Comparison of ENCODE assay signal across 8 cellular contexts in genomic region chr20:62065669-62066338, GRCh38. TPM values are rescaled to one million over a fixed set of nuclear protein-coding genes. Genes with fewer than 3 reads are reported as not detected.
DNase-seq lines count a peak whose midpoint lies in the region; ATAC-seq, FAIRE-seq and TF ChIP-seq lines count a peak whose summit lies in the region.

Gene TAF4, minus strand, starts transcription at chr20:62065881. Its CDS starts 71 bp downstream, at chr20:62065810.

- H3K4me1 ChIP-seq in ES-I3 (ENCODE audit: insufficient read depth, low read length) = peaks cover 8% of the 10 kb centered on the region; the same call in 1 of the 2 replicates
- peaks cover 21% of the 10 kb centered on the region for H3K4me1 ChIP-seq in ovary (ENCODE audit: insufficient read depth)
- H3K4me1 ChIP-seq in thymus (ENCODE audit: control insufficient read depth, insufficient read depth, low read length) = peaks cover 31% of the 10 kb centered on the region

- H3K9me3 ChIP-seq in ES-I3 (ENCODE audit: control insufficient read depth, insufficient read depth, low read length) (no peaks in the 10 kb centered on the region), ovary (no peaks in the 10 kb centered on the region), thymus (ENCODE audit: control insufficient read depth) (no peaks in the 10 kb centered on the region)

- no peaks in the 10 kb centered on the region for H3K27me3 ChIP-seq in ovary
- H3K27me3 ChIP-seq in thymus (ENCODE audit: control insufficient read depth, insufficient read depth) = no peaks in the 10 kb centered on the region

- H3K9ac ChIP-seq in ES-I3 (ENCODE audit: low read depth, low read length) = peak within 1 kb of the TSS; percentile 73

- 0 to 2% (median 1%) methylated on average over 25 to 117 of the region's 117 CpGs for WGBS in ovary, 3 donors
- WGBS in thymus = under 1% methylated on average over 116 of the region's 117 CpGs

- ATAC-seq in activated naive CD4-positive, alpha-beta T cell treated with anti-CD3 and anti-CD28 coated beads, Interleukin-2, amount 50 U/mL, for 72 hours = peak; percentile 76 to 78

- no peak for TF ChIP-seq CTCF in ovary (IDR thresholded peaks at IDR 0.05)

- H3K27ac ChIP-seq in ovary (peak within 1 kb of the TSS; percentile 80 to 90), thymus (ENCODE audit: low read depth) (peak within 1 kb of the TSS; percentile 96)

- DNase-seq in H54 (ENCODE audit: insufficient read length, low spot score) (peak; percentile 92), M059J (ENCODE audit: low read depth) (peak; percentile 68), SKM-1 treated with dmso at 0.1 percent for 144 hours (lab: John Stamatoyannopoulos, UW; ENCODE audit: unreplicated experiment) (peak; percentile 59), head of caudate nucleus (peak in 41 of 42 donors; percentile 44 to 90 (median 79)), ovary (peak; percentile 72 to 88 (median 80))
- peak; percentile 82 to 89 for DNase-seq in activated naive CD4-positive, alpha-beta T cell treated with anti-CD3 and anti-CD28 coated beads, Interleukin-2, amount 50 U/mL, for 72 hours (ENCODE audit: low spot score in 2 of 2)

- H3K9me3 Mint-ChIP-seq in activated naive CD4-positive, alpha-beta T cell treated with anti-CD3 and anti-CD28 coated beads, Interleukin-2, amount 50 U/mL, for 72 hours = no peaks in the 10 kb centered on the region

- H3K4me3 ChIP-seq in ovary (peak within 1 kb of the TSS; percentile 65), thymus (ENCODE audit: low read length) (peak within 1 kb of the TSS; percentile 93)

- H3K36me3 ChIP-seq in ES-I3 (ENCODE audit: insufficient read depth, low read length) (no peaks in the 10 kb centered on the region), ovary (no peaks in the 10 kb centered on the region), thymus (ENCODE audit: control insufficient read depth, insufficient read depth) (peaks cover 6% of the 10 kb centered on the region)

- H3K36me3 Mint-ChIP-seq in activated naive CD4-positive, alpha-beta T cell treated with anti-CD3 and anti-CD28 coated beads, Interleukin-2, amount 50 U/mL, for 72 hours = no peaks in the 10 kb centered on the region

- TF ChIP-seq EP300 in ovary (IDR thresholded peaks at IDR 0.05) = no peak

- no peak for FAIRE-seq in H54 (lab: Jason Lieb, UNC)

- intact Hi-C loops in head of caudate nucleus (cut with DNase I) (loop anchor here (2.0 to 10.0 kb wide), 3 partner anchors 57 to 319 kb away; partner anchors contain the start of genes LSM14B, PSMA7, RPS21 and SS18L1), ovary (cut with DNase I) (loop anchor here in 2 of 4 donors (5.0 to 10.0 kb wide), 3 partner anchors 66 to 309 kb away; partner anchors contain the start of genes PSMA7 (in 1 of the 2) and SS18L1 (in 1 of the 2))

- TF ChIP-seq POLR2A in H54 (IDR thresholded peaks at IDR 0.05; ENCODE audit: low read depth, low read length) (peak; percentile 97), ovary (IDR thresholded peaks at IDR 0.05) (peak; percentile 60)

- peak within 1 kb of the TSS; percentile 89 to 97 for H3K27ac Mint-ChIP-seq in activated naive CD4-positive, alpha-beta T cell treated with anti-CD3 and anti-CD28 coated beads, Interleukin-2, amount 50 U/mL, for 72 hours

RNA-seq across cellular contexts. Expression of gene TAF4, which starts in this region (rescaled TPM):
- 11.7 and 12.4 TPM in 2 replicates for total RNA-seq in M059J (2014; rRNA removed; shearing (Covaris generic))
- total RNA-seq in activated naive CD4-positive, alpha-beta T cell treated with anti-CD3 and anti-CD28 coated beads, Interleukin-2, amount 50 U/mL, for 72 hours = 10 to 100 TPM; 16.3 to 22.0 TPM
- 10 to 100 TPM; 15.6 to 34.7 (median 28.1) TPM for total RNA-seq in ovary
- polyA plus RNA-seq in ovary (10 to 100 TPM in 1 of 2 donors, 1 to 10 TPM in 1; 9.3 to 14.2 TPM), thymus (12.0 TPM)

Comparison
In these comparisons a context has a peak if more than half of its experiments do, and no peak if none do; other contexts are left out.
1. Peak in every context shown above with its lines: DNase-seq, ATAC-seq, H3K4me3 ChIP-seq and H3K27ac ChIP-seq.